In the genomic region with DNA sequence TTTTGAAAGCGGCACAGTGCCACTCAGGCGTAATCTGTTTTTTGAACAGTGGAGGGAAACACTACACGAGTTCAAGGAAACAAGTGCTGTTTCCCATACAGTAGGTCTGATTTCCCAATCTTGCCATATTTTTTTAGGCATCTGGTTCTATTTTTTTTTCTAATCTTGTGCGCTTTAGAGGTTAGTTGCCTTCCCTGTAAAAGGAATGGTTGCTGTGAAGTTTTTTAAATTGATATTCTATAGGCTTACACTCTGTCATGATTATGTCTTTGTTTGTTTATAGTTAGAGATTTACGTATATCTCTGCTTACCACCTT, we compare ENCODE assay signal across 8 cellular contexts. TPM values are rescaled to one million over a fixed set of nuclear protein-coding genes. Genes with fewer than 3 reads are reported as not detected.
DNase-seq lines count a peak whose midpoint lies in the region; ATAC-seq and TF ChIP-seq lines count a peak whose summit lies in the region.

No MANE protein-coding gene starts in this region.

- H2AFZ ChIP-seq in Karpas-422 (ENCODE audit: low read length), result no peak overlapping the region

- peak overlapping the region; percentile 97 for H3K4me2 ChIP-seq in Karpas-422 (ENCODE audit: low read depth, low read length, poor library complexity, severe bottlenecking)

- no peak overlapping the region for H3K27ac ChIP-seq in Karpas-422 (ENCODE audit: low read length)
- H3K27ac ChIP-seq in dorsolateral prefrontal cortex, result peak overlapping the region in 22 of 59 donors; percentile 72 to 95 (median 88)

- H3K27ac Mint-ChIP-seq in natural killer cell, result peak overlapping the region; percentile 92 to 99

- no peak for ATAC-seq in natural killer cell

- H3K4me3 Mint-ChIP-seq in natural killer cell, result peak overlapping the region; percentile 99

- no peaks in the 10 kb centered on the region for H3K27me3 ChIP-seq in Karpas-422 (ENCODE audit: low read length)
- no peaks in the 10 kb centered on the region for H3K27me3 ChIP-seq in dorsolateral prefrontal cortex

- H3K4me1 Mint-ChIP-seq in natural killer cell, result peaks cover 35 to 44% of the 10 kb centered on the region in 2 donors

- peaks cover 5% of the 10 kb centered on the region for H3K36me3 Mint-ChIP-seq in natural killer cell

- H3K9me2 ChIP-seq in Karpas-422 (replicated peaks; ENCODE audit: insufficient read depth, low read length), result no peaks in the 10 kb centered on the region

- H3K36me3 ChIP-seq in Karpas-422 (ENCODE audit: insufficient read depth, low read length), result peaks cover 12% of the 10 kb centered on the region; the same call in 1 of the 2 replicates

- H3K79me2 ChIP-seq in Karpas-422 (ENCODE audit: low read length), result peaks cover 62% of the 10 kb centered on the region

- H3K9ac ChIP-seq in Karpas-422 (ENCODE audit: low read length), result peak overlapping the region; percentile 92

- H3K4me1 ChIP-seq in Karpas-422 (ENCODE audit: low read length), result peaks cover 52% of the 10 kb centered on the region

- DNase-seq in AG09309 (ENCODE audit: low read depth) (no peak), Karpas-422 (no peak), dorsolateral prefrontal cortex (no peak), natural killer cell (no peak), SK-N-DZ (ENCODE audit: low spot score) (no peak), GM20000 (ENCODE audit: low spot score) (no peak), NCI-H2081 (lab: John Stamatoyannopoulos, UW) (no peak), COLO829 (ENCODE audit: low spot score) (no peak)

- no peak for TF ChIP-seq CTCF in AG09309 (IDR thresholded peaks at IDR 0.05; ENCODE audit: control insufficient read depth, insufficient read depth, low read depth, low read length, missing control alignments)
- TF ChIP-seq CTCF in dorsolateral prefrontal cortex (IDR thresholded peaks at IDR 0.05 in 54 of 56, conservative IDR thresholded peaks at IDR 0.05 in 2 of 56; ENCODE audit: low read depth in 1 of 56, partially characterized antibody in 56 of 56), result no peak
- no peak for TF ChIP-seq CTCF in natural killer cell (IDR thresholded peaks at IDR 0.05)
- no peak for TF ChIP-seq CTCF in GM20000 (IDR thresholded peaks at IDR 0.05; ENCODE audit: extremely low read depth, missing control alignments)

- intact Hi-C loops in dorsolateral prefrontal cortex (cut with DNase I), result loop anchor here (2.0 kb wide), 1 partner anchor 34 kb away; a partner anchor contains a TSS
- intact Hi-C loops in natural killer cell (cut with micrococcal nuclease), result loop anchor here (2.0 to 10.0 kb wide), 3 partner anchors 34 to 850 kb away; a partner anchor contains a TSS

- H3K9me3 Mint-ChIP-seq in natural killer cell, result no peaks in the 10 kb centered on the region

- H3K27me3 Mint-ChIP-seq in natural killer cell (ENCODE audit: low read depth in 2 of 2), result no peaks in the 10 kb centered on the region

- H4K20me1 ChIP-seq in Karpas-422 (ENCODE audit: insufficient read depth, low read depth, low read length), result peaks cover 43% of the 10 kb centered on the region

- H3K4me3 ChIP-seq in AG09309 (ENCODE audit: control insufficient read depth, low read depth, low read length) (peak overlapping the region; percentile 92), Karpas-422 (ENCODE audit: low read length) (peak overlapping the region; percentile 85), dorsolateral prefrontal cortex (peak overlapping the region; percentile 63 to 100 (median 93))

- no peaks in the 10 kb centered on the region for H3K9me3 ChIP-seq in Karpas-422 (ENCODE audit: low read length)

RNA-seq across cellular contexts. Expression of a gene that starts 1.2 kb away (rescaled TPM):
- 61.8 and 88.1 TPM in 2 replicates for total RNA-seq in Karpas-422 (2014; rRNA removed; shearing (Covaris generic); ENCODE audit: low replicate concordance)
- total RNA-seq in dorsolateral prefrontal cortex, result 100 to 1,000 TPM in 41 of 120 experiments, 10 to 100 TPM in 79; 47.7 to 170 (median 91.5) TPM
- 100 to 1,000 TPM; 109 to 171 (median 121) TPM for total RNA-seq in natural killer cell
- 267 and 329 TPM in 2 replicates for polyA plus RNA-seq in SK-N-DZ (2014; cell fraction: cytosol; rRNA removed)
- polyA plus RNA-seq in SK-N-DZ (2014; cell fraction: nucleus; rRNA removed), result 340 and 518 TPM in 2 replicates

RNA-seq across cellular contexts. Expression of a gene that starts 34.4 kb away (rescaled TPM):
- total RNA-seq in Karpas-422 (2014; rRNA removed; shearing (Covaris generic); ENCODE audit: low replicate concordance), result 79.0 and 120 TPM in 2 replicates
- total RNA-seq in dorsolateral prefrontal cortex (100 to 1,000 TPM in 1 of 120 experiments, 10 to 100 TPM in 119; 34.4 to 104 (median 68.7) TPM), natural killer cell (10 to 100 TPM; 45.7 to 54.2 (median 53.9) TPM)
- 157 and 160 TPM in 2 replicates for polyA plus RNA-seq in SK-N-DZ (2014; cell fraction: cytosol; rRNA removed)
- 148 and 192 TPM in 2 replicates for polyA plus RNA-seq in SK-N-DZ (2014; cell fraction: nucleus; rRNA removed)

RNA-seq across cellular contexts. Expression of a gene that starts 38.8 kb away (rescaled TPM):
- 1.6 and 4.1 TPM in 2 replicates for total RNA-seq in Karpas-422 (2014; rRNA removed; shearing (Covaris generic); ENCODE audit: low replicate concordance)
- total RNA-seq in dorsolateral prefrontal cortex, result 1 to 10 TPM in 110 of 120 experiments, under 1 TPM in 10; 0.59 to 6.5 (median 2.2) TPM
- 1 to 10 TPM; 2.9 to 4.5 (median 3.3) TPM for total RNA-seq in natural killer cell
- polyA plus RNA-seq in SK-N-DZ (2014; cell fraction: cytosol; rRNA removed), result 0.53 TPM in 1 of 2 replicates, not detected in the other
- 4.2 and 5.7 TPM in 2 replicates for polyA plus RNA-seq in SK-N-DZ (2014; cell fraction: nucleus; rRNA removed)
